In the genomic region with DNA sequence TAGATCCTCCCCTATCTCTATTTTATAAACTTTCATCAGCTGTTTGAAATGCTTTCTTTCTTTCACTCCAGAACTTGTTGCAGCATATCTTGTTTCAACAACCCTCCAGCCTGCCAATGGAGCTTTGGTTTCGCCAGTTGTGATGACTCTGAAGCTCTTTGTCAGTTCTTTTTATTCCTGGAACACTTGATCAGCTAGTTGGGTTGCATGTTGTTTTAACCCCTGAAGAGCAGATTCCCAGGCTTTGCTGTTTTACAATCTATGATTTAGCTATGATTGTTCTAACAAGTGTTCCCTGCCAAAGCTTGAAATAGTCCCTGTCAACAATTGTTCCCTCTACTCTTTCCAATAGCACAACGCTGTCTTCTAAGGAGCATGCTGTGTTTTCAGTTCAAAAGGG, we compare ENCODE assay signal across 10 cellular contexts. TPM values are rescaled to one million over a fixed set of nuclear protein-coding genes. Genes with fewer than 3 reads are reported as not detected.
A peak's percentile ranks its signal among the peaks of the same experiment; 100 is the strongest.
DNase-seq lines count a peak whose midpoint lies in the region; ATAC-seq and TF ChIP-seq lines count a peak whose summit lies in the region.
"Had no signal": no experiment of that assay in that cellular context is flagged by ENCODE, and none has a peak within 500 bp of the region (broad histone marks: within the 10 kb centered on the region; RNA-seq: fewer than 3 reads in every experiment).

No MANE protein-coding gene starts in this region.

- DNase-seq in NCI-H2196 (lab: John Stamatoyannopoulos, UW; ENCODE audit: unreplicated experiment) (peak; percentile 26), epithelial cell of esophagus (ENCODE audit: low read depth) (peak; percentile 94), left lung (no peak), NCI-H748 (lab: John Stamatoyannopoulos, UW; ENCODE audit: unreplicated experiment) (no peak), NCI-H1417 treated with DMSO at 0.1 percent for 48 hours (lab: John Stamatoyannopoulos, UW) (no peak)
- DNase-seq: amniotic stem cell, NCI-H2171 treated with DMSO at 0.1 percent for 48 hours had no signal

- TF ChIP-seq CTCF in epithelial cell of esophagus (IDR thresholded peaks at IDR 0.05; ENCODE audit: insufficient read depth, low read depth, low read length, missing control alignments) (no peak), left lung (IDR thresholded peaks at IDR 0.05) (no peak)

- intact Hi-C loops in left lung (cut with DNase I), result no loop called here

- peaks cover 0 to 8% of the 10 kb centered on the region in 2 donors for H3K4me1 ChIP-seq in left lung

- H3K27ac ChIP-seq in left lung (no peak overlapping the region), temporal lobe (ENCODE audit: low read depth, low read length) (peak overlapping the region; percentile 83)
- H3K27ac ChIP-seq: neutrophil had no signal

- H3K4me3 ChIP-seq in epithelial cell of esophagus (ENCODE audit: low read length) (no peak overlapping the region), left lung (no peak overlapping the region)

- ATAC-seq in left lung (peak; percentile 58), GM18868 (IDR thresholded peaks at IDR 0.05; ENCODE audit: unreplicated experiment) (no peak)

- H3K27me3 ChIP-seq in left lung, result no peaks in the 10 kb centered on the region
- H3K27me3 ChIP-seq: neutrophil had no signal

- H3K9me3 ChIP-seq in left lung, result no peaks in the 10 kb centered on the region
- H3K9me3 ChIP-seq: neutrophil had no signal

- no peaks in the 10 kb centered on the region for H3K36me3 ChIP-seq in left lung
- H3K36me3 ChIP-seq: neutrophil had no signal

RNA-seq across cellular contexts. Expression of gene FUT8, which starts 50.6 kb away (rescaled TPM):
- total RNA-seq in left lung (10 to 100 TPM; 40.2 to 41.1 TPM), temporal lobe (128 TPM)

Comparison
In these comparisons a context has a peak if more than half of its experiments do, and no peak if none do; other contexts are left out.
1. DNase-seq: peak in NCI-H2196 (single experiment) and epithelial cell of esophagus (single experiment); none in left lung (0 of 2), NCI-H748 (single experiment) and NCI-H1417 treated with DMSO at 0.1 percent for 48 hours (single experiment).